In genomic region chr12:13661005-13661887, GRCh38 we compare ENCODE assay signal across 7 cellular contexts.
DNase-seq lines count a peak whose midpoint lies in the region; ATAC-seq, FAIRE-seq and TF ChIP-seq lines count a peak whose summit lies in the region.

No MANE protein-coding gene starts in this region.

- H3K27me3 ChIP-seq in GM23248 (replicated peaks; ENCODE audit: insufficient read depth), result peaks cover 13% of the 10 kb centered on the region
- no peaks in the 10 kb centered on the region for H3K27me3 ChIP-seq in parathyroid adenoma (ENCODE audit: control insufficient read depth, insufficient read depth, low read length)

- H3K9ac ChIP-seq in GM23248 (no peak overlapping the region), parathyroid adenoma (no peak overlapping the region)

- no peaks in the 10 kb centered on the region for H3K4me1 ChIP-seq in GM23248 (ENCODE audit: insufficient read depth)
- H3K4me1 ChIP-seq in parathyroid adenoma, result no peaks in the 10 kb centered on the region

- H3F3A ChIP-seq in GM23248 (ENCODE audit: insufficient read depth), result no peaks in the 10 kb centered on the region

- FAIRE-seq in G401.6 (lab: Jason Lieb, UNC), result peak; percentile 83

- peak; percentile 67 for TF ChIP-seq CTCF in parathyroid adenoma (IDR thresholded peaks at IDR 0.05)

- no peaks in the 10 kb centered on the region for H3K79me2 ChIP-seq in GM23248 (ENCODE audit: insufficient read depth)
- no peaks in the 10 kb centered on the region for H3K79me2 ChIP-seq in parathyroid adenoma

- DNase-seq in GM23248 (peak; percentile 78), NCI-H1092 treated with DMSO at 0.1 percent for 48 hours (lab: John Stamatoyannopoulos, UW) (peak; percentile 74), globus pallidus (ENCODE audit: low spot score) (peak; percentile 60)
- peak; percentile 9 to 36 for DNase-seq in activated CD4-positive, alpha-beta T cell treated with anti-CD3 and anti-CD28 coated beads, Interleukin-2, amount 50 U/mL, for 48 hours

- WGBS in GM23248 (ENCODE audit: low coverage in 1 of 2, low lambda C conversion rate in 2 of 2, missing lambda C conversion rate in 2 of 2), 2 experiments, result 34 to 35% methylated on average over 11 of the region's 11 CpGs

- no peak overlapping the region for H2AFZ ChIP-seq in GM23248
- no peak overlapping the region for H2AFZ ChIP-seq in parathyroid adenoma

- H3K9me2 ChIP-seq in GM23248 (ENCODE audit: insufficient read depth), result no peaks in the 10 kb centered on the region

- H3K36me3 ChIP-seq in GM23248 (ENCODE audit: low read depth) (no peaks in the 10 kb centered on the region), parathyroid adenoma (ENCODE audit: control insufficient read depth, insufficient read depth, low read length) (no peaks in the 10 kb centered on the region)

- H3K27ac ChIP-seq in GM23248 (no peak overlapping the region), parathyroid adenoma (no peak overlapping the region)

- no peaks in the 10 kb centered on the region for H4K20me1 ChIP-seq in GM23248 (ENCODE audit: insufficient read depth)

- ATAC-seq in HG03159 (IDR thresholded peaks at IDR 0.05; ENCODE audit: unreplicated experiment), result no peak

- H3K9me3 ChIP-seq in GM23248 (ENCODE audit: low read depth) (no peaks in the 10 kb centered on the region), parathyroid adenoma (ENCODE audit: control insufficient read depth, low read length) (no peaks in the 10 kb centered on the region)

- H3K4me2 ChIP-seq in GM23248 (ENCODE audit: unreplicated experiment), result no peak overlapping the region
- no peak overlapping the region for H3K4me2 ChIP-seq in parathyroid adenoma (ENCODE audit: low read length)

- H3K4me3 ChIP-seq in GM23248, result no peak overlapping the region
- no peak overlapping the region for H3K4me3 ChIP-seq in parathyroid adenoma (ENCODE audit: low read depth, low read length)

- in situ Hi-C loops in GM23248 (cut with MboI), result loop anchor here (25.0 kb wide), 1 partner anchor 374 kb away; no protein-coding TSS in a partner anchor

Comparison
In these comparisons a context has a peak if more than half of its experiments do, and no peak if none do; other contexts are left out.
1. DNase-seq: peak in every context shown above with its lines; median percentile 78 in GM23248; 74 in NCI-H1092 treated with DMSO at 0.1 percent for 48 hours; 60 in globus pallidus; 22 in activated CD4-positive, alpha-beta T cell treated with anti-CD3 and anti-CD28 coated beads, Interleukin-2, amount 50 U/mL, for 48 hours.